In the genomic region with DNA sequence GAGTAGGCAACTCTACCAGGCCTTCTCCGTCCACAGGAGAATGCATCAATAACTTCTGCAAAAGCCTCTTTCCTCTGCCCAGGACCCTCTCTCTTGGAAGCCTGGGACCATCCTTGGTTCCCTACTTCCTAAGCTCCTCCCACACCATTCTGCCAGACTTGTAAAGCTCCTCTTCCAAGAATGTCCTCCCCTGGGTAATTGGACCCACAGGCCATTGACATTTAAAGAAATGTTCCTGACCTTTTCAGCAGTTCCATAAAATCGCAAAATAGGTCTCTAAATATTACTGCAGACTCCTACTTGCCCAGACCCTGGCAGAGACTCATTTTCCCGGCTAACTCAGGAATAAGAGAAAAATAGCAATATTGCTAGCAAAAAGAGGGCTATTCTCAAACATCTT, we compare ENCODE assay signal across 33 cellular contexts. TPM values are rescaled to one million over a fixed set of nuclear protein-coding genes. Genes with fewer than 3 reads are reported as not detected.
"Had no signal": no experiment of that assay in that cellular context is flagged by ENCODE, and none has a peak within 500 bp of the region (broad histone marks: within the 10 kb centered on the region; RNA-seq: fewer than 3 reads in every experiment).

No MANE protein-coding gene starts in this region.

- ATAC-seq: esophagus mucosa, gastrocnemius medialis, heart right ventricle, left cardiac atrium, left lobe of liver, lower lobe of right lung, mucosa of descending colon had no signal

- H3K27ac ChIP-seq: coronary artery, dorsolateral prefrontal cortex, epithelial cell of prostate, esophagus squamous epithelium, gastrocnemius medialis, heart right ventricle, left ventricle myocardium inferior, lower lobe of right lung had no signal

- H3K9me3 Mint-ChIP-seq: mesothelial cell of epicardium, naive B cell had no signal

- H3K36me3 Mint-ChIP-seq: mesothelial cell of epicardium, naive B cell had no signal

- H3K27ac Mint-ChIP-seq: mesothelial cell of epicardium, naive B cell had no signal

- H3K4me3 ChIP-seq: coronary artery, dorsolateral prefrontal cortex, esophagus squamous epithelium, gastrocnemius medialis, heart right ventricle, left ventricle myocardium inferior, lower lobe of right lung, mucosa of descending colon had no signal

- FAIRE-seq: colon, islet of Langerhans, keratinocyte had no signal

- H3K4me1 ChIP-seq: esophagus squamous epithelium, gastrocnemius medialis, lower lobe of right lung had no signal

- H3K9me3 ChIP-seq: esophagus squamous epithelium, gastrocnemius medialis, heart right ventricle, left ventricle myocardium inferior, lower lobe of right lung, mucosa of descending colon had no signal

- H3K4me1 Mint-ChIP-seq: mesothelial cell of epicardium, naive B cell had no signal

- H3K27me3 ChIP-seq: gastrocnemius medialis had no signal

- H3K36me3 ChIP-seq: esophagus squamous epithelium, gastrocnemius medialis, heart right ventricle, left ventricle myocardium inferior, lower lobe of right lung had no signal

- DNase-seq: dermis blood vessel endothelial cell; dorsolateral prefrontal cortex; effector CD4-positive, alpha-beta T cell; effector memory CD4-positive, alpha-beta T cell; erythroblast; esophagus squamous epithelium; foreskin fibroblast; foreskin melanocyte; gastrocnemius medialis; glutamatergic neuron; head of caudate nucleus; heart right ventricle; hippocampal formation; left cardiac atrium; left ventricle myocardium inferior; lower lobe of right lung; mesenchymal stem cell; mucosa of descending colon; naive B cell had no signal

- H3K4me3 Mint-ChIP-seq: mesothelial cell of epicardium, naive B cell had no signal

RNA-seq across cellular contexts. Expression of gene HCN4, which starts 30.4 kb away (rescaled TPM):
- total RNA-seq: dermis blood vessel endothelial cell, esophagus mucosa, esophagus squamous epithelium, gastrocnemius medialis, left lobe of liver, lung microvascular endothelial cell, mesenteric fat pad, myocyte had no signal
- polyA plus RNA-seq: keratinocyte had no signal

RNA-seq across cellular contexts. Expression of gene REC114, which starts 43.8 kb away (rescaled TPM):
- total RNA-seq: dermis blood vessel endothelial cell, dorsolateral prefrontal cortex, esophagus mucosa, esophagus squamous epithelium, gastrocnemius medialis, glomerular endothelial cell, kidney epithelial cell, left lobe of liver, lower leg skin, lower lobe of right lung, lung microvascular endothelial cell, mesenteric fat pad, mesothelial cell of epicardium, mucosa of descending colon, myocyte had no signal
- polyA plus RNA-seq: heart right ventricle, keratinocyte had no signal
